In genomic region chr3:118811333-118811732, GRCh38 we compare ENCODE assay signal across 18 cellular contexts.
DNase-seq lines count a peak whose midpoint lies in the region; ATAC-seq and TF ChIP-seq lines count a peak whose summit lies in the region.
"Had no signal": no experiment of that assay in that cellular context is flagged by ENCODE, and none has a peak within 500 bp of the region (broad histone marks: within the 10 kb centered on the region; RNA-seq: fewer than 3 reads in every experiment).

No MANE protein-coding gene starts in this region.

- BruUV-seq in HCT116 (replicated peaks; lab: Mats Ljungman, UMichigan), result no TSS peak

- H3K9me2 ChIP-seq in HCT116 (ENCODE audit: insufficient read depth) (no peaks in the 10 kb centered on the region), OCI-LY1 (ENCODE audit: low read depth, low read length) (no peaks in the 10 kb centered on the region), neural cell (ENCODE audit: insufficient read depth, low read length) (no peaks in the 10 kb centered on the region)

- H3K36me3 ChIP-seq in HCT116 (ENCODE audit: control insufficient read depth in 1 of 2, insufficient read depth in 2 of 2, low read length in 2 of 2) (peaks cover 0 to 2% of the 10 kb centered on the region in 2 experiments; a peak in 2 of 4 replicates), OCI-LY1 (ENCODE audit: insufficient read depth, low read length) (no peaks in the 10 kb centered on the region; the same call in 1 of the 2 replicates), endodermal cell (ENCODE audit: control insufficient read depth, insufficient read depth, low read length) (peaks cover 11% of the 10 kb centered on the region), neural cell (ENCODE audit: insufficient read depth, low read length) (no peaks in the 10 kb centered on the region), trophoblast cell (ENCODE audit: control insufficient read depth in 1 of 2, insufficient read depth in 2 of 2, low read length in 2 of 2) (no peaks in the 10 kb centered on the region), SJCRH30 (no peaks in the 10 kb centered on the region)
- H3K36me3 ChIP-seq: BLaER1, HAP-1 had no signal

- TF ChIP-seq EP300 in neural cell (conservative IDR thresholded peaks at IDR 0.05; ENCODE audit: poor library complexity, severe bottlenecking), result no peak

- H2BK12ac ChIP-seq in trophoblast cell (ENCODE audit: low read length), result no peak overlapping the region

- H3K36me3 Mint-ChIP-seq in endodermal cell (ENCODE audit: low read depth), result peaks cover 2% of the 10 kb centered on the region
- H3K36me3 Mint-ChIP-seq: CD4-positive, CD25-positive, alpha-beta regulatory T cell; CD8-positive, alpha-beta T cell had no signal

- H4K12ac ChIP-seq in trophoblast cell (ENCODE audit: low read depth, low read length), result no peak overlapping the region

- no peak overlapping the region for H2AK5ac ChIP-seq in trophoblast cell (ENCODE audit: low read length)

- H3K27ac ChIP-seq in HCT116 (ENCODE audit: low read depth, low read length), result no peak overlapping the region
- H3K27ac ChIP-seq in OCI-LY1 (ENCODE audit: low read depth, low read length, poor library complexity, severe bottlenecking), result no peak overlapping the region
- H3K27ac ChIP-seq in endodermal cell (ENCODE audit: low read depth, low read length), result no peak overlapping the region
- peak overlapping the region; percentile 60 for H3K27ac ChIP-seq in neural cell (ENCODE audit: low read length)
- H3K27ac ChIP-seq in trophoblast cell (ENCODE audit: low read depth, low read length), result no peak overlapping the region
- H3K27ac ChIP-seq in SJCRH30, result no peak overlapping the region
- H3K27ac ChIP-seq: BLaER1, C4-2B had no signal

- peak overlapping the region; percentile 93 for H2AFZ ChIP-seq in HCT116 (ENCODE audit: low read depth, low read length, poor library complexity, severe bottlenecking)
- peak overlapping the region; percentile 62; the same call in 1 of the 2 replicates for H2AFZ ChIP-seq in OCI-LY1 (ENCODE audit: low read length)
- no peak overlapping the region for H2AFZ ChIP-seq in neural cell (ENCODE audit: low read depth, low read length)
- H2AFZ ChIP-seq in trophoblast cell (ENCODE audit: insufficient read depth, low read length, poor library complexity), result no peak overlapping the region

- no peak overlapping the region for H3K4me3 Mint-ChIP-seq in endodermal cell
- H3K4me3 Mint-ChIP-seq: B cell; CD4-positive, CD25-positive, alpha-beta regulatory T cell; CD8-positive, alpha-beta T cell; GM23338 had no signal

- no peak overlapping the region for H3K23ac ChIP-seq in trophoblast cell (ENCODE audit: low read length)

- no peaks in the 10 kb centered on the region for H3F3A ChIP-seq in OCI-LY1 (ENCODE audit: insufficient read depth, low read length)
- H3F3A ChIP-seq in neural cell (ENCODE audit: insufficient read depth, low read length, poor library complexity, severe bottlenecking), result no peaks in the 10 kb centered on the region

- TF ChIP-seq RAD21 in HCT116 (IDR thresholded peaks at IDR 0.05; ENCODE audit: low read depth) (no peak), neural cell (conservative IDR thresholded peaks at IDR 0.05) (peak; percentile 17)

- 76% methylated on average over 3 of the region's 3 CpGs; no CpG with 5 or more reads in 1 of the 2 experiments for WGBS in endodermal cell (ENCODE audit: insufficient coverage in 1 of 2, insufficient read length in 1 of 2), 2 experiments
- no CpG with 5 or more reads among the region's 3 CpGs for WGBS in trophoblast cell (ENCODE audit: extremely low coverage, insufficient coverage, insufficient read length)

- CTCF ChIA-PET in HCT116 (lab: Charles Lee), result no interaction called here

- H4K91ac ChIP-seq in trophoblast cell (ENCODE audit: low read depth, low read length), result no peak overlapping the region

- H3K79me2 ChIP-seq in HCT116 (ENCODE audit: insufficient read depth, low read length) (peaks cover 42% of the 10 kb centered on the region), OCI-LY1 (ENCODE audit: insufficient read depth, low read length) (peaks cover 28% of the 10 kb centered on the region), neural cell (replicated peaks; ENCODE audit: insufficient read depth, low read length) (no peaks in the 10 kb centered on the region), trophoblast cell (ENCODE audit: control insufficient read depth, insufficient read depth, low read length, poor library complexity) (no peaks in the 10 kb centered on the region)

- H3K9ac ChIP-seq in HCT116 (ENCODE audit: low read length) (no peak overlapping the region), OCI-LY1 (ENCODE audit: low read length) (no peak overlapping the region), endodermal cell (ENCODE audit: extremely low read depth, low read length, poor library complexity, severe bottlenecking) (no peak overlapping the region), neural cell (ENCODE audit: low read length) (no peak overlapping the region), trophoblast cell (ENCODE audit: low read length) (no peak overlapping the region)
- H3K9ac ChIP-seq: BLaER1 had no signal

- H3K4me1 ChIP-seq in HCT116 (ENCODE audit: control insufficient read depth in 1 of 2, insufficient read depth in 2 of 2, low read length in 2 of 2), result peaks cover 4 to 17% of the 10 kb centered on the region in 2 experiments; a peak in 3 of 4 replicates
- peaks cover 33% of the 10 kb centered on the region for H3K4me1 ChIP-seq in OCI-LY1 (ENCODE audit: insufficient read depth, low read length, severe bottlenecking)
- peaks cover 13% of the 10 kb centered on the region for H3K4me1 ChIP-seq in endodermal cell (ENCODE audit: control insufficient read depth, insufficient read depth, low read length)
- H3K4me1 ChIP-seq in trophoblast cell (ENCODE audit: control insufficient read depth in 1 of 2, insufficient read depth in 2 of 2, low read length in 2 of 2), result peaks cover 0 to 2% of the 10 kb centered on the region in 2 experiments
- no peaks in the 10 kb centered on the region for H3K4me1 ChIP-seq in SJCRH30
- H3K4me1 ChIP-seq: Caco-2, HAP-1 had no signal

- no peaks in the 10 kb centered on the region for H3K9me3 ChIP-seq in HCT116 (ENCODE audit: control insufficient read depth in 1 of 2, insufficient read depth in 1 of 2, low read depth in 1 of 2, low read length in 2 of 2)
- no peaks in the 10 kb centered on the region for H3K9me3 ChIP-seq in OCI-LY1 (ENCODE audit: low read length)
- H3K9me3 ChIP-seq in endodermal cell (ENCODE audit: control insufficient read depth, low read length), result peaks cover 6% of the 10 kb centered on the region
- H3K9me3 ChIP-seq in neural cell (ENCODE audit: low read length), result no peaks in the 10 kb centered on the region
- no peaks in the 10 kb centered on the region for H3K9me3 ChIP-seq in trophoblast cell (ENCODE audit: insufficient read depth, low read depth, low read length)
- no peaks in the 10 kb centered on the region for H3K9me3 ChIP-seq in SJCRH30 (replicated peaks)
- H3K9me3 ChIP-seq: BLaER1, Caco-2, HAP-1 had no signal

- peaks cover 16% of the 10 kb centered on the region for H3K9me3 Mint-ChIP-seq in endodermal cell

- no peak for ATAC-seq in HCT116
- ATAC-seq: CD8-positive, alpha-beta T cell; GM23338 had no signal

- RAD21 ChIA-PET in HCT116 (lab: Charles Lee; ENCODE audit: low non-redundant PET in 1 of 2, low total read pairs in 2 of 2, uncharacterized antibody in 2 of 2, unreplicated experiment in 2 of 2), result no interaction called here

- H3K4me3 ChIP-seq in HCT116 (replicated peaks in 1 of 2; ENCODE audit: low read depth in 1 of 2, low read length in 2 of 2), result no peak overlapping the region
- H3K4me3 ChIP-seq in OCI-LY1 (ENCODE audit: low read depth, low read length, poor library complexity, severe bottlenecking), result no peak overlapping the region
- peak overlapping the region; percentile 85 for H3K4me3 ChIP-seq in endodermal cell (ENCODE audit: low read length)
- no peak overlapping the region for H3K4me3 ChIP-seq in neural cell (ENCODE audit: low read length)
- no peak overlapping the region for H3K4me3 ChIP-seq in trophoblast cell (ENCODE audit: low read depth, low read length)
- H3K4me3 ChIP-seq in SJCRH30, result no peak overlapping the region
- H3K4me3 ChIP-seq: BLaER1, GM23338, HAP-1 had no signal

- no peak overlapping the region for H4K8ac ChIP-seq in trophoblast cell (ENCODE audit: low read depth, low read length)

- H3K27ac Mint-ChIP-seq in endodermal cell, result no peak overlapping the region
- H3K27ac Mint-ChIP-seq: B cell; CD8-positive, alpha-beta T cell; GM23338 had no signal

- no peak overlapping the region for H3K18ac ChIP-seq in trophoblast cell (ENCODE audit: low read length)

- H2BK120ac ChIP-seq in trophoblast cell (ENCODE audit: insufficient read depth, low read length, poor library complexity), result no peak overlapping the region

- no peaks in the 10 kb centered on the region for H4K20me1 ChIP-seq in HCT116 (ENCODE audit: insufficient read depth)
- no peaks in the 10 kb centered on the region for H4K20me1 ChIP-seq in OCI-LY1 (ENCODE audit: insufficient read depth, low read length)
- no peaks in the 10 kb centered on the region for H4K20me1 ChIP-seq in neural cell (ENCODE audit: insufficient read depth)
- H4K20me1 ChIP-seq: BLaER1 had no signal

- no peak overlapping the region for H2BK5ac ChIP-seq in trophoblast cell (ENCODE audit: low read depth, low read length, poor library complexity)

- no peaks in the 10 kb centered on the region for H3K27me3 Mint-ChIP-seq in endodermal cell (ENCODE audit: insufficient read depth)

- H3K4ac ChIP-seq in trophoblast cell (ENCODE audit: low read depth, low read length), result no peak overlapping the region

- peaks cover 15% of the 10 kb centered on the region for H3K4me1 Mint-ChIP-seq in endodermal cell
- H3K4me1 Mint-ChIP-seq: B cell; CD4-positive, CD25-positive, alpha-beta regulatory T cell; GM23338 had no signal

- no peak for TF ChIP-seq CTCF in HCT116 (IDR thresholded peaks at IDR 0.05 in 2 of 3, conservative IDR thresholded peaks at IDR 0.05 in 1 of 3; ENCODE audit: borderline replicate concordance in 1 of 3, insufficient read depth in 1 of 3, low read depth in 2 of 3, low read length in 2 of 3)
- no peak for TF ChIP-seq CTCF in OCI-LY1 (IDR thresholded peaks at IDR 0.05; ENCODE audit: low read length)
- TF ChIP-seq CTCF in endodermal cell (conservative IDR thresholded peaks at IDR 0.05), result no peak
- no peak for TF ChIP-seq CTCF in neural cell (IDR thresholded peaks at IDR 0.05; ENCODE audit: poor library complexity, severe bottlenecking)

- H3K27me3 ChIP-seq in HCT116 (ENCODE audit: insufficient read depth, low read length) (no peaks in the 10 kb centered on the region), OCI-LY1 (ENCODE audit: insufficient read depth, low read length) (no peaks in the 10 kb centered on the region), endodermal cell (ENCODE audit: control insufficient read depth, insufficient read depth, low read length, poor library complexity, severe bottlenecking) (no peaks in the 10 kb centered on the region), neural cell (ENCODE audit: insufficient read depth, low read depth, low read length) (no peaks in the 10 kb centered on the region), trophoblast cell (ENCODE audit: insufficient read depth, low read length) (no peaks in the 10 kb centered on the region), SJCRH30 (no peaks in the 10 kb centered on the region)
- H3K27me3 ChIP-seq: BLaER1 had no signal

- no peak for TF ChIP-seq POLR2A in HCT116 (IDR thresholded peaks at IDR 0.05; ENCODE audit: borderline replicate concordance, extremely low read depth, insufficient read depth, insufficient read length)

- intact Hi-C loops in HCT116 (cut with micrococcal nuclease), result loop anchor here (10.0 kb wide), 1 partner anchor 177 kb away; no protein-coding TSS in a partner anchor

- H3K79me1 ChIP-seq in trophoblast cell (ENCODE audit: low read length), result no peaks in the 10 kb centered on the region

- DNase-seq in HCT116 (ENCODE audit: low read depth, low spot score), result no peak
- DNase-seq in endodermal cell, result no peak
- no peak for DNase-seq in trophoblast cell
- no peak for DNase-seq in activated CD4-positive, alpha-beta T cell treated with anti-CD3 and anti-CD28 coated beads, Interleukin-2, amount 50 U/mL, for 1 hour
- DNase-seq in SJCRH30, result no peak
- no peak for DNase-seq in NCI-H2081 (lab: John Stamatoyannopoulos, UW)
- DNase-seq: Caco-2; CD4-positive, CD25-positive, alpha-beta regulatory T cell; CD8-positive, alpha-beta T cell; DMS153; DND-41 had no signal

- H3K14ac ChIP-seq in trophoblast cell (ENCODE audit: low read length), result no peak overlapping the region

- POLR2A ChIA-PET in HCT116 (lab: Charles Lee), result no interaction called here

- H3K4me2 ChIP-seq in HCT116 (ENCODE audit: low read length) (peak overlapping the region; percentile 83; the same call in 1 of the 2 replicates), OCI-LY1 (ENCODE audit: low read length) (no peak overlapping the region), neural cell (ENCODE audit: low read length) (no peak overlapping the region), trophoblast cell (ENCODE audit: low read length) (no peak overlapping the region)
- H3K4me2 ChIP-seq: BLaER1, GM23338 had no signal

Comparison
In these comparisons a context has a peak if more than half of its experiments do, and no peak if none do; other contexts are left out.
1. H2AFZ ChIP-seq: peak in HCT116 (single experiment) and OCI-LY1 (single experiment); none in neural cell (single experiment) and trophoblast cell (single experiment).